ENCODE assay signal across 1 cellular context in the genomic region with DNA sequence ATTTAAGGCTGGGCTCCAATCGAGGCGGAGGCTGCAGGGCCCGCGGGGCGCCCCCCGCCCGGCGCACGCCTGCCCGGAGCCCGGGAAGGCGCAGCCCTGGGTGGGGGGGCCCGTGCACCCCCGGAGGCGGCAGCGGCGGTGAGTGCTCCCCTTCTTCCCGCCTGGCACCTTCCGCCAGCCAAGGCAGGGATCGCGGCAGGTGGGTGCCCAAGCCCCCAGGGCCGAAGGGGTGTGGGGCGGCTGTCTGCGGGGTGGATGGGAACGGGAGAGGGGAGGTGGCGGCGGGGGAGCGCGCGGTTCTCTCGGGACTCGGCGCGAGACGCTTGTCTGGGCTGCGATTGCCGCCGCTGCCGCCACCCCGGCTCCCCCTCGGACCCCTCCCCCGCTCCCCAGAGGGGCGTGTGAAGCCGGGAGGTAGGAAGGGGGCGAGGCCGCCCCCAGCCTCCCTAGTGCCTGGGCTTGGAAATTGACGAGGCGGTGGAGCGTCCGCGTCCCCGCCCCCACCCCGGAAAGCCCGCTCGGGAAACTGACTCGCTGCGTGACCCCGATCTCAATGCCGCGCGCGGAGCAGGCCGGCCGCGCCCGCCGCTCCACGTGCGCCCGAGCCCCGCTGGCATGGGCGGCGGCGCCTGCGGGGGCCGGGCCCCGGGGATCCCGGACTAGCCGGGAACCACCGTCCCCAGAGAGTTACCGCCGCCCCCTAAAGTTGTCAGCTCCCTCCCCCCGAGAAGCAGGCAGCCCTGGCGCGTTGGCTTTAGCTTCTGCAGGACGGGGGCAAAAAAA.
TF ChIP-seq lines count a peak whose summit lies in the region.

No MANE protein-coding gene starts in this region.

TF ChIP-seq in K562, 482 proteins besides CTCF, POLR2A, EP300 and RAD21 (continued from another document):
- TF ChIP-seq TAF1 (IDR thresholded peaks at IDR 0.05; ENCODE audit: control insufficient read depth, extremely low read depth, insufficient read depth, low read length, severe bottlenecking) (no peak), SREBF1 (IDR thresholded peaks at IDR 0.05; ENCODE audit: borderline replicate concordance, low read depth, low read length) (no peak), CXXC5 (CRISPR knock-in tag; IDR thresholded peaks at IDR 0.05) (peak; percentile 26; the same call in 1 of the 2 replicates), EP400 (IDR thresholded peaks at IDR 0.05) (peak; percentile 27; the same call in 1 of the 2 replicates), NONO (IDR thresholded peaks at IDR 0.05; ENCODE audit: low read depth in 2 of 2, low read length in 1 of 2) (peak in 1 of 2 experiments; percentile 52; a peak in 1 of 4 replicates), KDM2B (CRISPR knock-in tag; IDR thresholded peaks at IDR 0.05) (peak; percentile 22; the same call in 1 of the 2 replicates), SP2 (IDR thresholded peaks at IDR 0.05; ENCODE audit: extremely low read depth, low read depth, low read length, poor library complexity, severe bottlenecking) (no peak), HDAC1 (IDR thresholded peaks at IDR 0.05) (0 out of 4 replicates have a peak, but pooled peaks of 1 of the 2 experiments have one; percentile 9), RB1 (IDR thresholded peaks at IDR 0.05; ENCODE audit: low read depth) (0 out of 2 replicates have a peak, but pooled peaks have one; percentile 21), GATAD2B (IDR thresholded peaks at IDR 0.05; ENCODE audit: borderline replicate concordance) (peak; percentile 34; the same call in 1 of the 2 replicates), ZNF79 (CRISPR knock-in tag; IDR thresholded peaks at IDR 0.05; ENCODE audit: low read depth) (no peak), EGR1 (conservative IDR thresholded peaks at IDR 0.05) (peak; percentile 32; the same call in 1 of the 2 replicates), ZBED1 (IDR thresholded peaks at IDR 0.05) (no peak), NRF1 (conservative IDR thresholded peaks at IDR 0.05 in 1 of 2, IDR thresholded peaks at IDR 0.05 in 1 of 2) (peak in 1 of 2 experiments; percentile 8; a peak in 1 of 4 replicates), PHTF2 (CRISPR knock-in tag; IDR thresholded peaks at IDR 0.05) (no peak), SIN3A (IDR thresholded peaks at IDR 0.05; ENCODE audit: borderline replicate concordance in 2 of 2, control insufficient read depth in 1 of 2, low read depth in 2 of 2, low read length in 2 of 2) (0 out of 4 replicates have a peak, but pooled peaks have one; percentile 19 to 81), NFATC3 (IDR thresholded peaks at IDR 0.05) (no peak), CTBP1 (IDR thresholded peaks at IDR 0.05; ENCODE audit: borderline replicate concordance) (0 out of 2 replicates have a peak, but pooled peaks have one; percentile 32), SIN3B (IDR thresholded peaks at IDR 0.05; ENCODE audit: low read depth) (0 out of 2 replicates have a peak, but pooled peaks have one; percentile 30), RBBP5 (IDR thresholded peaks at IDR 0.05; ENCODE audit: borderline replicate concordance, insufficient read depth, low read length, poor library complexity, severe bottlenecking) (peak; percentile 52), ZBTB7A (IDR thresholded peaks at IDR 0.05; ENCODE audit: borderline replicate concordance, control insufficient read depth, low read depth, low read length) (peak; percentile 81; the same call in 1 of the 2 replicates), FIP1L1 (IDR thresholded peaks at IDR 0.05; ENCODE audit: low read depth, low read length, poor library complexity, severe bottlenecking) (peak; percentile 21), RBFOX2 (IDR thresholded peaks at IDR 0.05; ENCODE audit: low read depth, low read length) (peak; percentile 18; the same call in 1 of the 2 replicates), ZZZ3 (IDR thresholded peaks at IDR 0.05) (no peak)
- TF ChIP-seq, protein P1, sequence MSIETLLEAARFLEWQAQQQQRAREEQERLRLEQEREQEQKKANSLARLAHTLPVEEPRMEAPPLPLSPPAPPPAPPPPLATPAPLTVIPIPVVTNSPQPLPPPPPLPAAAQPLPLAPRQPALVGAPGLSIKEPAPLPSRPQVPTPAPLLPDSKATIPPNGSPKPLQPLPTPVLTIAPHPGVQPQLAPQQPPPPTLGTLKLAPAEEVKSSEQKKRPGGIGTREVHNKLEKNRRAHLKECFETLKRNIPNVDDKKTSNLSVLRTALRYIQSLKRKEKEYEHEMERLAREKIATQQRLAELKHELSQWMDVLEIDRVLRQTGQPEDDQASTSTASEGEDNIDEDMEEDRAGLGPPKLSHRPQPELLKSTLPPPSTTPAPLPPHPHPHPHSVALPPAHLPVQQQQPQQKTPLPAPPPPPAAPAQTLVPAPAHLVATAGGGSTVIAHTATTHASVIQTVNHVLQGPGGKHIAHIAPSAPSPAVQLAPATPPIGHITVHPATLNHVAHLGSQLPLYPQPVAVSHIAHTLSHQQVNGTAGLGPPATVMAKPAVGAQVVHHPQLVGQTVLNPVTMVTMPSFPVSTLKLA (conservative IDR thresholded peaks at IDR 0.05), result peak in 1 of 2 experiments; percentile 57; a peak in 3 of 4 replicates
- TF ChIP-seq, protein P2, sequence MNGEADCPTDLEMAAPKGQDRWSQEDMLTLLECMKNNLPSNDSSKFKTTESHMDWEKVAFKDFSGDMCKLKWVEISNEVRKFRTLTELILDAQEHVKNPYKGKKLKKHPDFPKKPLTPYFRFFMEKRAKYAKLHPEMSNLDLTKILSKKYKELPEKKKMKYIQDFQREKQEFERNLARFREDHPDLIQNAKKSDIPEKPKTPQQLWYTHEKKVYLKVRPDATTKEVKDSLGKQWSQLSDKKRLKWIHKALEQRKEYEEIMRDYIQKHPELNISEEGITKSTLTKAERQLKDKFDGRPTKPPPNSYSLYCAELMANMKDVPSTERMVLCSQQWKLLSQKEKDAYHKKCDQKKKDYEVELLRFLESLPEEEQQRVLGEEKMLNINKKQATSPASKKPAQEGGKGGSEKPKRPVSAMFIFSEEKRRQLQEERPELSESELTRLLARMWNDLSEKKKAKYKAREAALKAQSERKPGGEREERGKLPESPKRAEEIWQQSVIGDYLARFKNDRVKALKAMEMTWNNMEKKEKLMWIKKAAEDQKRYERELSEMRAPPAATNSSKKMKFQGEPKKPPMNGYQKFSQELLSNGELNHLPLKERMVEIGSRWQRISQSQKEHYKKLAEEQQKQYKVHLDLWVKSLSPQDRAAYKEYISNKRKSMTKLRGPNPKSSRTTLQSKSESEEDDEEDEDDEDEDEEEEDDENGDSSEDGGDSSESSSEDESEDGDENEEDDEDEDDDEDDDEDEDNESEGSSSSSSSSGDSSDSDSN (IDR thresholded peaks at IDR 0.05; ENCODE audit: borderline replicate concordance in 1 of 2, low read depth in 2 of 2, low read length in 2 of 2), result peak in 1 of 2 experiments; percentile 21; a peak in 1 of 4 replicates
- TF ChIP-seq, protein P3, sequence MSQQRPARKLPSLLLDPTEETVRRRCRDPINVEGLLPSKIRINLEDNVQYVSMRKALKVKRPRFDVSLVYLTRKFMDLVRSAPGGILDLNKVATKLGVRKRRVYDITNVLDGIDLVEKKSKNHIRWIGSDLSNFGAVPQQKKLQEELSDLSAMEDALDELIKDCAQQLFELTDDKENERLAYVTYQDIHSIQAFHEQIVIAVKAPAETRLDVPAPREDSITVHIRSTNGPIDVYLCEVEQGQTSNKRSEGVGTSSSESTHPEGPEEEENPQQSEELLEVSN (IDR thresholded peaks at IDR 0.05; ENCODE audit: borderline replicate concordance in 1 of 2, extremely low read depth in 1 of 2, insufficient read depth in 1 of 2, insufficient read length in 1 of 2, low read depth in 1 of 2, low read length in 1 of 2, poor library complexity in 1 of 2, severe bottlenecking in 1 of 2), result peak; percentile 32 to 77
- TF ChIP-seq, protein P4, sequence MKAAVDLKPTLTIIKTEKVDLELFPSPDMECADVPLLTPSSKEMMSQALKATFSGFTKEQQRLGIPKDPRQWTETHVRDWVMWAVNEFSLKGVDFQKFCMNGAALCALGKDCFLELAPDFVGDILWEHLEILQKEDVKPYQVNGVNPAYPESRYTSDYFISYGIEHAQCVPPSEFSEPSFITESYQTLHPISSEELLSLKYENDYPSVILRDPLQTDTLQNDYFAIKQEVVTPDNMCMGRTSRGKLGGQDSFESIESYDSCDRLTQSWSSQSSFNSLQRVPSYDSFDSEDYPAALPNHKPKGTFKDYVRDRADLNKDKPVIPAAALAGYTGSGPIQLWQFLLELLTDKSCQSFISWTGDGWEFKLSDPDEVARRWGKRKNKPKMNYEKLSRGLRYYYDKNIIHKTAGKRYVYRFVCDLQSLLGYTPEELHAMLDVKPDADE (conservative IDR thresholded peaks at IDR 0.05; ENCODE audit: control insufficient read depth, low read depth, low read length), result peak; percentile 66; the same call in 1 of the 2 replicates
